ENCODE assay signal across 23 cellular contexts in genomic region chr9:135300346-135301141, GRCh38.
DNase-seq lines count a peak whose midpoint lies in the region; ATAC-seq and TF ChIP-seq lines count a peak whose summit lies in the region.
"Had no signal": no experiment of that assay in that cellular context is flagged by ENCODE, and none has a peak within 500 bp of the region (broad histone marks: within the 10 kb centered on the region; RNA-seq: fewer than 3 reads in every experiment).

No MANE protein-coding gene starts in this region.

- H3K4me3 ChIP-seq in endodermal cell (ENCODE audit: low read length): no peak overlapping the region
- H3K4me3 ChIP-seq: dorsolateral prefrontal cortex, prostate gland, suprapubic skin, vagina had no signal

- ATAC-seq in activated CD8-positive, alpha-beta T cell treated with anti-CD3 and anti-CD28 coated beads, Interleukin-2, amount 10 ng/mL, durations not matched to agents 7 days and 5 days: no peak
- ATAC-seq in activated CD8-positive, alpha-beta T cell treated with anti-CD3 and anti-CD28 coated beads for 36 hours: no peak
- no peak for ATAC-seq in stimulated activated effector memory CD8-positive, alpha-beta T cell treated with anti-CD3 and anti-CD28 coated beads, Interleukin-12 subunit alpha, Interleukin-12 subunit beta, amount 100 ng/mL, for 72 hours
- no peak for ATAC-seq in HG02884 (IDR thresholded peaks at IDR 0.05; ENCODE audit: unreplicated experiment)

- no peaks in the 10 kb centered on the region for H3K27me3 Mint-ChIP-seq in activated CD8-positive, alpha-beta T cell treated with anti-CD3 and anti-CD28 coated beads, Interleukin-2, amount 10 ng/mL, durations not matched to agents 7 days and 5 days (ENCODE audit: low read depth)
- peaks cover 5% of the 10 kb centered on the region for H3K27me3 Mint-ChIP-seq in activated CD8-positive, alpha-beta T cell treated with anti-CD3 and anti-CD28 coated beads for 36 hours
- peaks cover 4% of the 10 kb centered on the region for H3K27me3 Mint-ChIP-seq in endodermal cell (ENCODE audit: insufficient read depth)

- CTCF ChIA-PET in activated CD8-positive, alpha-beta T cell treated with anti-CD3 and anti-CD28 coated beads, Interleukin-2, amount 10 ng/mL, durations not matched to agents 7 days and 5 days (lab: Charles Lee): no interaction called here
- CTCF ChIA-PET in activated CD8-positive, alpha-beta T cell treated with anti-CD3 and anti-CD28 coated beads for 36 hours (lab: Charles Lee): no interaction called here

- no peaks in the 10 kb centered on the region for H3K36me3 Mint-ChIP-seq in activated CD8-positive, alpha-beta T cell treated with anti-CD3 and anti-CD28 coated beads, Interleukin-2, amount 10 ng/mL, durations not matched to agents 7 days and 5 days (ENCODE audit: low read depth)
- H3K36me3 Mint-ChIP-seq in activated CD8-positive, alpha-beta T cell treated with anti-CD3 and anti-CD28 coated beads for 36 hours (ENCODE audit: low read depth): no peaks in the 10 kb centered on the region
- H3K36me3 Mint-ChIP-seq in endodermal cell (ENCODE audit: low read depth): no peaks in the 10 kb centered on the region
- H3K36me3 Mint-ChIP-seq in stimulated activated effector memory CD8-positive, alpha-beta T cell treated with anti-CD3 and anti-CD28 coated beads, Interleukin-12 subunit alpha, Interleukin-12 subunit beta, amount 100 ng/mL, for 72 hours: no peaks in the 10 kb centered on the region

- no peaks in the 10 kb centered on the region for H3K36me3 ChIP-seq in endodermal cell (ENCODE audit: control insufficient read depth, insufficient read depth, low read length)
- H3K36me3 ChIP-seq: prostate gland, suprapubic skin, vagina had no signal

- no peak for TF ChIP-seq CTCF in activated CD8-positive, alpha-beta T cell treated with anti-CD3 and anti-CD28 coated beads for 36 hours (IDR thresholded peaks at IDR 0.05)
- no peak for TF ChIP-seq CTCF in endodermal cell (conservative IDR thresholded peaks at IDR 0.05)

- H3K4me3 Mint-ChIP-seq in activated CD8-positive, alpha-beta T cell treated with anti-CD3 and anti-CD28 coated beads, Interleukin-2, amount 10 ng/mL, durations not matched to agents 7 days and 5 days: no peak overlapping the region
- no peak overlapping the region for H3K4me3 Mint-ChIP-seq in activated CD8-positive, alpha-beta T cell treated with anti-CD3 and anti-CD28 coated beads for 36 hours
- no peak overlapping the region for H3K4me3 Mint-ChIP-seq in endodermal cell
- no peak overlapping the region for H3K4me3 Mint-ChIP-seq in stimulated activated effector memory CD8-positive, alpha-beta T cell treated with anti-CD3 and anti-CD28 coated beads, Interleukin-12 subunit alpha, Interleukin-12 subunit beta, amount 100 ng/mL, for 72 hours
- H3K4me3 Mint-ChIP-seq: activated CD4-positive, alpha-beta memory T cell treated with anti-CD3 and anti-CD28 coated beads, Interleukin-2, amount 10 ng/mL, durations not matched to agents 7 days and 5 days had no signal

- H3K9ac ChIP-seq in endodermal cell (ENCODE audit: extremely low read depth, low read length, poor library complexity, severe bottlenecking): no peak overlapping the region
- H3K9ac ChIP-seq: KMS-11 had no signal

- intact Hi-C loops in activated CD8-positive, alpha-beta T cell treated with anti-CD3 and anti-CD28 coated beads for 36 hours (cut with micrococcal nuclease): no loop called here

- DNase-seq in activated CD8-positive, alpha-beta T cell treated with anti-CD3 and anti-CD28 coated beads, Interleukin-2, amount 10 ng/mL, durations not matched to agents 7 days and 5 days: peak; percentile 5
- DNase-seq in activated CD8-positive, alpha-beta T cell treated with anti-CD3 and anti-CD28 coated beads for 36 hours: no peak
- DNase-seq in NCI-H1694 treated with DMSO at 0.1 percent for 48 hours (lab: John Stamatoyannopoulos, UW) (peak; percentile 24), endodermal cell (peak; percentile 82), kidney glomerular epithelial cell (lab: John Stamatoyannopoulos, UW) (no peak), T-helper 9 cell (no peak)
- DNase-seq in stimulated activated effector memory CD8-positive, alpha-beta T cell treated with anti-CD3 and anti-CD28 coated beads, Interleukin-12 subunit alpha, Interleukin-12 subunit beta, amount 100 ng/mL, for 72 hours (ENCODE audit: low spot score in 2 of 2): no peak
- DNase-seq: activated CD4-positive, alpha-beta memory T cell treated with anti-CD3 and anti-CD28 coated beads, Interleukin-2, amount 10 ng/mL, durations not matched to agents 7 days and 5 days; activated naive CD4-positive, alpha-beta T cell treated with anti-CD3 and anti-CD28 coated beads, Interleukin-2, amount 50 U/mL, for 16 hours; activated T-cell treated with anti-CD3 and anti-CD28 coated beads, Interleukin-2, amount 50 U/mL, for 48 hours; aorta; Calu3; dorsolateral prefrontal cortex; HCEC 1CT; NCI-H1930; NCI-H510A treated with DMSO at 0.1 percent for 48 hours; stimulated activated CD4-positive, alpha-beta T cell treated with anti-CD3 and anti-CD28 coated beads, Interleukin-1b, Interleukin-23, amount 100 ng/mL, for 48 hours; T1000 had no signal

- no peaks in the 10 kb centered on the region for H3K27me3 ChIP-seq in endodermal cell (ENCODE audit: control insufficient read depth, insufficient read depth, low read length, poor library complexity, severe bottlenecking)
- H3K27me3 ChIP-seq: vagina had no signal

- 83 to 92% methylated on average over 2 to 21 of the region's 21 CpGs for WGBS in endodermal cell (ENCODE audit: insufficient coverage in 1 of 2, insufficient read length in 1 of 2), 2 experiments

- no peak overlapping the region for H3K27ac Mint-ChIP-seq in activated CD8-positive, alpha-beta T cell treated with anti-CD3 and anti-CD28 coated beads, Interleukin-2, amount 10 ng/mL, durations not matched to agents 7 days and 5 days
- no peak overlapping the region for H3K27ac Mint-ChIP-seq in activated CD8-positive, alpha-beta T cell treated with anti-CD3 and anti-CD28 coated beads for 36 hours
- H3K27ac Mint-ChIP-seq in endodermal cell: peak overlapping the region; percentile 61
- peak overlapping the region; percentile 50 for H3K27ac Mint-ChIP-seq in stimulated activated effector memory CD8-positive, alpha-beta T cell treated with anti-CD3 and anti-CD28 coated beads, Interleukin-12 subunit alpha, Interleukin-12 subunit beta, amount 100 ng/mL, for 72 hours
- H3K27ac Mint-ChIP-seq: activated CD4-positive, alpha-beta memory T cell treated with anti-CD3 and anti-CD28 coated beads, Interleukin-2, amount 10 ng/mL, durations not matched to agents 7 days and 5 days had no signal

- H3K9me3 ChIP-seq in endodermal cell (ENCODE audit: control insufficient read depth, low read length): no peaks in the 10 kb centered on the region
- H3K9me3 ChIP-seq: prostate gland, suprapubic skin, vagina had no signal

- H3K9me3 Mint-ChIP-seq in activated CD8-positive, alpha-beta T cell treated with anti-CD3 and anti-CD28 coated beads, Interleukin-2, amount 10 ng/mL, durations not matched to agents 7 days and 5 days (ENCODE audit: insufficient read depth): no peaks in the 10 kb centered on the region
- H3K9me3 Mint-ChIP-seq in activated CD8-positive, alpha-beta T cell treated with anti-CD3 and anti-CD28 coated beads for 36 hours: no peaks in the 10 kb centered on the region
- no peaks in the 10 kb centered on the region for H3K9me3 Mint-ChIP-seq in endodermal cell
- H3K9me3 Mint-ChIP-seq in stimulated activated effector memory CD8-positive, alpha-beta T cell treated with anti-CD3 and anti-CD28 coated beads, Interleukin-12 subunit alpha, Interleukin-12 subunit beta, amount 100 ng/mL, for 72 hours: peaks cover 4% of the 10 kb centered on the region
- H3K9me3 Mint-ChIP-seq: activated CD4-positive, alpha-beta memory T cell treated with anti-CD3 and anti-CD28 coated beads, Interleukin-2, amount 10 ng/mL, durations not matched to agents 7 days and 5 days had no signal

- H3K27ac ChIP-seq in endodermal cell (ENCODE audit: low read depth, low read length): no peak overlapping the region
- H3K27ac ChIP-seq: dorsolateral prefrontal cortex, KMS-11, prostate gland, suprapubic skin, vagina had no signal

- H3K4me1 ChIP-seq in endodermal cell (ENCODE audit: control insufficient read depth, insufficient read depth, low read length): peaks cover 14% of the 10 kb centered on the region
- H3K4me1 ChIP-seq: prostate gland, suprapubic skin had no signal

- POLR2A ChIA-PET in activated CD8-positive, alpha-beta T cell treated with anti-CD3 and anti-CD28 coated beads, Interleukin-2, amount 10 ng/mL, durations not matched to agents 7 days and 5 days (lab: Charles Lee): no interaction called here
- POLR2A ChIA-PET in activated CD8-positive, alpha-beta T cell treated with anti-CD3 and anti-CD28 coated beads for 36 hours (lab: Charles Lee): no interaction called here

- H3K4me1 Mint-ChIP-seq in activated CD8-positive, alpha-beta T cell treated with anti-CD3 and anti-CD28 coated beads, Interleukin-2, amount 10 ng/mL, durations not matched to agents 7 days and 5 days (ENCODE audit: low read depth): no peaks in the 10 kb centered on the region
- no peaks in the 10 kb centered on the region for H3K4me1 Mint-ChIP-seq in activated CD8-positive, alpha-beta T cell treated with anti-CD3 and anti-CD28 coated beads for 36 hours (ENCODE audit: low read depth)
- peaks cover 27% of the 10 kb centered on the region for H3K4me1 Mint-ChIP-seq in endodermal cell
- H3K4me1 Mint-ChIP-seq in stimulated activated effector memory CD8-positive, alpha-beta T cell treated with anti-CD3 and anti-CD28 coated beads, Interleukin-12 subunit alpha, Interleukin-12 subunit beta, amount 100 ng/mL, for 72 hours: no peaks in the 10 kb centered on the region
- H3K4me1 Mint-ChIP-seq: activated CD4-positive, alpha-beta memory T cell treated with anti-CD3 and anti-CD28 coated beads, Interleukin-2, amount 10 ng/mL, durations not matched to agents 7 days and 5 days had no signal

Comparison
In these comparisons a context has a peak if more than half of its experiments do, and no peak if none do; other contexts are left out.
1. DNase-seq: peak in activated CD8-positive, alpha-beta T cell treated with anti-CD3 and anti-CD28 coated beads, Interleukin-2, amount 10 ng/mL, durations not matched to agents 7 days and 5 days (single experiment), NCI-H1694 treated with DMSO at 0.1 percent for 48 hours (single experiment) and endodermal cell (single experiment); none in activated CD8-positive, alpha-beta T cell treated with anti-CD3 and anti-CD28 coated beads for 36 hours (single experiment), stimulated activated effector memory CD8-positive, alpha-beta T cell treated with anti-CD3 and anti-CD28 coated beads, Interleukin-12 subunit alpha, Interleukin-12 subunit beta, amount 100 ng/mL, for 72 hours (0 of 2), kidney glomerular epithelial cell (single experiment) and T-helper 9 cell (single experiment).
2. H3K27ac Mint-ChIP-seq: peak in endodermal cell (single experiment) and stimulated activated effector memory CD8-positive, alpha-beta T cell treated with anti-CD3 and anti-CD28 coated beads, Interleukin-12 subunit alpha, Interleukin-12 subunit beta, amount 100 ng/mL, for 72 hours (single experiment); none in activated CD8-positive, alpha-beta T cell treated with anti-CD3 and anti-CD28 coated beads, Interleukin-2, amount 10 ng/mL, durations not matched to agents 7 days and 5 days (single experiment) and activated CD8-positive, alpha-beta T cell treated with anti-CD3 and anti-CD28 coated beads for 36 hours (single experiment).